Comparison of ENCODE assay signal across 1 cellular context in the genomic region with DNA sequence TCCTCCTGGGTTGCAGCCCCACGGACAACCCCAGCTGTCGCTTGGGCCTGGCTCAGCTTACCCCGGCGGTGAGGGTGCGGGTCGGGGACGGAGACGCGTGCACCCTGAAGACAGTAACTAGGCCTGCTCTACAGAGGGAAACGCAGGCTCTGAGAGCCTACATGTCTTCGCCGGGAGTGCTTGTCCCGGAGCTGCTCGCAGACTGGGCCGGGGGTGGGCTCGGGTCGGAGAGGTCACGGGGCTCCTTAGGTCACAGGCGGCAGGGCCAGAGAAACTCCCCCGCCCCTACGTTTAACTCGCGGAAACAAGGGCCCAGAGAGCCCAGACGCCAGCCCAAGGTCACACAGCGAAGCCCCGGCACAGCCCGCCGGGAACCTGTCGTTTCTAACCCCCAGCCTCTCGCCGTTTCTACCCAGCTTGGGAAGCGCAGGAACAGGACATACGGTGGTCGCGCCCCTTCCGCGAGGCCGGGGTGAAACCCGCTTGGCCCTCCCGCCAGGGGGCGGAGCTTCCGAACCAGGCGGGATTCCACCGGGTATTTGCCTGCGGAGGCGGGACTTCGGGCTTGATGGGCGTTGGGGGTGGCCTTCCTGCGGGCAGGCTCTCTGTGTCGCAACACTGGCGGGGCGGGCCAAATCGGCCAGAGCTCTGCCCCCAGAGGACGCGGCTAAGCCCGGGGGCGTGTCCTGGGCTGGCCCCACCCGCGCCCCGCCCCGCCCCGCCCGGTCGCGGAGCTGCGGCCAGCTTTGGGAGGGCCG.
TF ChIP-seq lines count a peak whose summit lies in the region.

A gene with protein sequence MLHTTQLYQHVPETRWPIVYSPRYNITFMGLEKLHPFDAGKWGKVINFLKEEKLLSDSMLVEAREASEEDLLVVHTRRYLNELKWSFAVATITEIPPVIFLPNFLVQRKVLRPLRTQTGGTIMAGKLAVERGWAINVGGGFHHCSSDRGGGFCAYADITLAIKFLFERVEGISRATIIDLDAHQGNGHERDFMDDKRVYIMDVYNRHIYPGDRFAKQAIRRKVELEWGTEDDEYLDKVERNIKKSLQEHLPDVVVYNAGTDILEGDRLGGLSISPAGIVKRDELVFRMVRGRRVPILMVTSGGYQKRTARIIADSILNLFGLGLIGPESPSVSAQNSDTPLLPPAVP (plus strand): TSS at position 725 of the 758 bp plus-strand sequence. CDS start 42 bp downstream, outside the sequence.

TF ChIP-seq in K562, 482 proteins besides CTCF, POLR2A, EP300 and RAD21 (continued from another document and continues in another):
- TF ChIP-seq, protein P1, sequence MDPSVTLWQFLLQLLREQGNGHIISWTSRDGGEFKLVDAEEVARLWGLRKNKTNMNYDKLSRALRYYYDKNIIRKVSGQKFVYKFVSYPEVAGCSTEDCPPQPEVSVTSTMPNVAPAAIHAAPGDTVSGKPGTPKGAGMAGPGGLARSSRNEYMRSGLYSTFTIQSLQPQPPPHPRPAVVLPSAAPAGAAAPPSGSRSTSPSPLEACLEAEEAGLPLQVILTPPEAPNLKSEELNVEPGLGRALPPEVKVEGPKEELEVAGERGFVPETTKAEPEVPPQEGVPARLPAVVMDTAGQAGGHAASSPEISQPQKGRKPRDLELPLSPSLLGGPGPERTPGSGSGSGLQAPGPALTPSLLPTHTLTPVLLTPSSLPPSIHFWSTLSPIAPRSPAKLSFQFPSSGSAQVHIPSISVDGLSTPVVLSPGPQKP (CRISPR knock-in tag; IDR thresholded peaks at IDR 0.05), result no peak
- TF ChIP-seq SNRNP70 (optimal IDR thresholded peaks at IDR 0.05; ENCODE audit: low read depth, low read length) (no peak), HDGF (IDR thresholded peaks at IDR 0.05) (peak; percentile 98), ZNF184 (CRISPR knock-in tag; IDR thresholded peaks at IDR 0.05) (no peak), ZNF282 (CRISPR knock-in tag; IDR thresholded peaks at IDR 0.05) (no peak), EP400 (IDR thresholded peaks at IDR 0.05) (no peak), MIER1 (IDR thresholded peaks at IDR 0.05; ENCODE audit: low read depth) (no peak), KLF6 (CRISPR knock-in tag; IDR thresholded peaks at IDR 0.05; ENCODE audit: borderline replicate concordance) (no peak), TAL1 (IDR thresholded peaks at IDR 0.05) (no peak), TAF7 (tag; IDR thresholded peaks at IDR 0.05) (no peak; the same call in 1 of the 2 replicates), SMAD4 (CRISPR knock-in tag; conservative IDR thresholded peaks at IDR 0.05) (0 out of 2 replicates have a peak, but pooled peaks have one; percentile 57), TARDBP (IDR thresholded peaks at IDR 0.05) (peak; percentile 15; the same call in 1 of the 2 replicates), ZNF212 (CRISPR knock-in tag; IDR thresholded peaks at IDR 0.05) (no peak), SAFB2 (IDR thresholded peaks at IDR 0.05; ENCODE audit: borderline replicate concordance, low read depth, low read length, severe bottlenecking) (no peak), ZKSCAN3 (CRISPR knock-in tag; IDR thresholded peaks at IDR 0.05) (no peak), FOXA3 (CRISPR knock-in tag; conservative IDR thresholded peaks at IDR 0.05 in 1 of 2, IDR thresholded peaks at IDR 0.05 in 1 of 2) (no peak), ZNF764 (CRISPR knock-in tag; IDR thresholded peaks at IDR 0.05; ENCODE audit: low read depth) (0 out of 2 replicates have a peak, but pooled peaks have one; percentile 34), MAZ (CRISPR knock-in tag; conservative IDR thresholded peaks at IDR 0.05 in 1 of 2, IDR thresholded peaks at IDR 0.05 in 1 of 2) (peak in 1 of 2 experiments; percentile 69), PRPF4 (IDR thresholded peaks at IDR 0.05; ENCODE audit: insufficient read depth, low read depth, low read length, poor library complexity, severe bottlenecking) (peak; percentile 31), LARP7 (IDR thresholded peaks at IDR 0.05) (no peak)
- TF ChIP-seq, protein P2, sequence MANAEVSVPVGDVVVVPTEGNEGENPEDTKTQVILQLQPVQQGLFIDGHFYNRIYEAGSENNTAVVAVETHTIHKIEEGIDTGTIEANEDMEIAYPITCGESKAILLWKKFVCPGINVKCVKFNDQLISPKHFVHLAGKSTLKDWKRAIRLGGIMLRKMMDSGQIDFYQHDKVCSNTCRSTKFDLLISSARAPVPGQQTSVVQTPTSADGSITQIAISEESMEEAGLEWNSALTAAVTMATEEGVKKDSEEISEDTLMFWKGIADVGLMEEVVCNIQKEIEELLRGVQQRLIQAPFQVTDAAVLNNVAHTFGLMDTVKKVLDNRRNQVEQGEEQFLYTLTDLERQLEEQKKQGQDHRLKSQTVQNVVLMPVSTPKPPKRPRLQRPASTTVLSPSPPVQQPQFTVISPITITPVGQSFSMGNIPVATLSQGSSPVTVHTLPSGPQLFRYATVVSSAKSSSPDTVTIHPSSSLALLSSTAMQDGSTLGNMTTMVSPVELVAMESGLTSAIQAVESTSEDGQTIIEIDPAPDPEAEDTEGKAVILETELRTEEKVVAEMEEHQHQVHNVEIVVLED (CRISPR knock-in tag; IDR thresholded peaks at IDR 0.05), result no peak
- TF ChIP-seq, protein P3, sequence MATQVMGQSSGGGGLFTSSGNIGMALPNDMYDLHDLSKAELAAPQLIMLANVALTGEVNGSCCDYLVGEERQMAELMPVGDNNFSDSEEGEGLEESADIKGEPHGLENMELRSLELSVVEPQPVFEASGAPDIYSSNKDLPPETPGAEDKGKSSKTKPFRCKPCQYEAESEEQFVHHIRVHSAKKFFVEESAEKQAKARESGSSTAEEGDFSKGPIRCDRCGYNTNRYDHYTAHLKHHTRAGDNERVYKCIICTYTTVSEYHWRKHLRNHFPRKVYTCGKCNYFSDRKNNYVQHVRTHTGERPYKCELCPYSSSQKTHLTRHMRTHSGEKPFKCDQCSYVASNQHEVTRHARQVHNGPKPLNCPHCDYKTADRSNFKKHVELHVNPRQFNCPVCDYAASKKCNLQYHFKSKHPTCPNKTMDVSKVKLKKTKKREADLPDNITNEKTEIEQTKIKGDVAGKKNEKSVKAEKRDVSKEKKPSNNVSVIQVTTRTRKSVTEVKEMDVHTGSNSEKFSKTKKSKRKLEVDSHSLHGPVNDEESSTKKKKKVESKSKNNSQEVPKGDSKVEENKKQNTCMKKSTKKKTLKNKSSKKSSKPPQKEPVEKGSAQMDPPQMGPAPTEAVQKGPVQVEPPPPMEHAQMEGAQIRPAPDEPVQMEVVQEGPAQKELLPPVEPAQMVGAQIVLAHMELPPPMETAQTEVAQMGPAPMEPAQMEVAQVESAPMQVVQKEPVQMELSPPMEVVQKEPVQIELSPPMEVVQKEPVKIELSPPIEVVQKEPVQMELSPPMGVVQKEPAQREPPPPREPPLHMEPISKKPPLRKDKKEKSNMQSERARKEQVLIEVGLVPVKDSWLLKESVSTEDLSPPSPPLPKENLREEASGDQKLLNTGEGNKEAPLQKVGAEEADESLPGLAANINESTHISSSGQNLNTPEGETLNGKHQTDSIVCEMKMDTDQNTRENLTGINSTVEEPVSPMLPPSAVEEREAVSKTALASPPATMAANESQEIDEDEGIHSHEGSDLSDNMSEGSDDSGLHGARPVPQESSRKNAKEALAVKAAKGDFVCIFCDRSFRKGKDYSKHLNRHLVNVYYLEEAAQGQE (CRISPR knock-in tag; IDR thresholded peaks at IDR 0.05; ENCODE audit: low read depth), result no peak; the same call in 1 of the 2 replicates
- TF ChIP-seq, protein P4, sequence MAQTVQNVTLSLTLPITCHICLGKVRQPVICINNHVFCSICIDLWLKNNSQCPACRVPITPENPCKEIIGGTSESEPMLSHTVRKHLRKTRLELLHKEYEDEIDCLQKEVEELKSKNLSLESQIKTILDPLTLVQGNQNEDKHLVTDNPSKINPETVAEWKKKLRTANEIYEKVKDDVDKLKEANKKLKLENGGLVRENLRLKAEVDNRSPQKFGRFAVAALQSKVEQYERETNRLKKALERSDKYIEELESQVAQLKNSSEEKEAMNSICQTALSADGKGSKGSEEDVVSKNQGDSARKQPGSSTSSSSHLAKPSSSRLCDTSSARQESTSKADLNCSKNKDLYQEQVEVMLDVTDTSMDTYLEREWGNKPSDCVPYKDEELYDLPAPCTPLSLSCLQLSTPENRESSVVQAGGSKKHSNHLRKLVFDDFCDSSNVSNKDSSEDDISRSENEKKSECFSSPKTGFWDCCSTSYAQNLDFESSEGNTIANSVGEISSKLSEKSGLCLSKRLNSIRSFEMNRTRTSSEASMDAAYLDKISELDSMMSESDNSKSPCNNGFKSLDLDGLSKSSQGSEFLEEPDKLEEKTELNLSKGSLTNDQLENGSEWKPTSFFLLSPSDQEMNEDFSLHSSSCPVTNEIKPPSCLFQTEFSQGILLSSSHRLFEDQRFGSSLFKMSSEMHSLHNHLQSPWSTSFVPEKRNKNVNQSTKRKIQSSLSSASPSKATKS (CRISPR knock-in tag; IDR thresholded peaks at IDR 0.05), result no peak
- TF ChIP-seq, protein P5, sequence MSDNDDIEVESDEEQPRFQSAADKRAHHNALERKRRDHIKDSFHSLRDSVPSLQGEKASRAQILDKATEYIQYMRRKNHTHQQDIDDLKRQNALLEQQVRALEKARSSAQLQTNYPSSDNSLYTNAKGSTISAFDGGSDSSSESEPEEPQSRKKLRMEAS (CRISPR knock-in tag; IDR thresholded peaks at IDR 0.05), result peak; percentile 62
- TF ChIP-seq, protein P6, sequence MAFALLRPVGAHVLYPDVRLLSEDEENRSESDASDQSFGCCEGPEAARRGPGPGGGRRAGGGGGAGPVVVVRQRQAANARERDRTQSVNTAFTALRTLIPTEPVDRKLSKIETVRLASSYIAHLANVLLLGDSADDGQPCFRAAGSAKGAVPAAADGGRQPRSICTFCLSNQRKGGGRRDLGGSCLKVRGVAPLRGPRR (CRISPR knock-in tag; IDR thresholded peaks at IDR 0.05), result no peak
- TF ChIP-seq, protein P7, sequence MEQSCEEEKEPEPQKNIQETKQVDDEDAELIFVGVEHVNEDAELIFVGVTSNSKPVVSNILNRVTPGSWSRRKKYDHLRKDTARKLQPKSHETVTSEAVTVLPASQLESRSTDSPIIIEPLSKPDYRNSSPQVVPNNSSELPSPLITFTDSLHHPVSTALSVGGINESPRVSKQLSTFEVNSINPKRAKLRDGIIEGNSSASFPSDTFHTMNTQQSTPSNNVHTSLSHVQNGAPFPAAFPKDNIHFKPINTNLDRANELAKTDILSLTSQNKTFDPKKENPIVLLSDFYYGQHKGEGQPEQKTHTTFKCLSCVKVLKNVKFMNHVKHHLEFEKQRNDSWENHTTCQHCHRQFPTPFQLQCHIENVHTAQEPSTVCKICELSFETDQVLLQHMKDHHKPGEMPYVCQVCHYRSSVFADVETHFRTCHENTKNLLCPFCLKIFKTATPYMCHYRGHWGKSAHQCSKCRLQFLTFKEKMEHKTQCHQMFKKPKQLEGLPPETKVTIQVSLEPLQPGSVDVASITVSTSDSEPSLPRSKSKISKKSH (CRISPR knock-in tag; IDR thresholded peaks at IDR 0.05), result no peak
- TF ChIP-seq, protein P8, sequence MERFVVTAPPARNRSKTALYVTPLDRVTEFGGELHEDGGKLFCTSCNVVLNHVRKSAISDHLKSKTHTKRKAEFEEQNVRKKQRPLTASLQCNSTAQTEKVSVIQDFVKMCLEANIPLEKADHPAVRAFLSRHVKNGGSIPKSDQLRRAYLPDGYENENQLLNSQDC (CRISPR knock-in tag; IDR thresholded peaks at IDR 0.05), result 0 out of 2 replicates have a peak, but pooled peaks have one; percentile 58
- TF ChIP-seq, protein P9, sequence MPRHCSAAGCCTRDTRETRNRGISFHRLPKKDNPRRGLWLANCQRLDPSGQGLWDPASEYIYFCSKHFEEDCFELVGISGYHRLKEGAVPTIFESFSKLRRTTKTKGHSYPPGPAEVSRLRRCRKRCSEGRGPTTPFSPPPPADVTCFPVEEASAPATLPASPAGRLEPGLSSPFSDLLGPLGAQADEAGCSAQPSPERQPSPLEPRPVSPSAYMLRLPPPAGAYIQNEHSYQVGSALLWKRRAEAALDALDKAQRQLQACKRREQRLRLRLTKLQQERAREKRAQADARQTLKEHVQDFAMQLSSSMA (CRISPR knock-in tag; IDR thresholded peaks at IDR 0.05), result no peak
